Comparison of ENCODE assay signal across 10 cellular contexts in the genomic region with DNA sequence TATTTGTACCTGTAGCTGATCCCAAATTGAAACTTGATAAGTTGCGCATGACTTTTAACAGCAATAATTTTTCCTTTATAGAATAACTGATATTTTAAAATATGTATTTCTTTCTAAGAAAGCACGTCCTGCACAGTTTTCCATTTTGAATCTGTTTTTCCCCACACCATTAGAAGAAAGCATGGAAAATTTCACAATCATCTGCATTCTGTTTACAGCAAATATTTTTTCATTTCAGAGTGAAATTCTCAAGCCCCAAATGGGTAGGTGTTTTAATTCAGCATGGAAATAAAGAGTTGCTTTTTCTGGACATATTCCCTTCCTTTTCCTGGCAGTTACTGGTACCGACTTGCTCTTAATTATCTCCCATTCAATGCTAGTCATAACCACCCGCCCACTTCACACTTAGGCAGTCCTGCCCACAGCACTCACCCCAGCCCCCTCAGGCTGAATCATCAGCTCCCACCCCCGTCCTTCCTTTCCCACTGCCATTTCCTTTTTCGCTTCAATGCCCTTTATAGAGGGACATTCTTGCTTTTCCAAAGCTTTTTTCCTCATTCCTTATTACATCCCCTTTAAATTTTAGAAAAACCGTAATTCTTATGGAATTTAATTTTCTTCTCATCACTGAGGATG.
DNase-seq lines count a peak whose midpoint lies in the region; ATAC-seq and TF ChIP-seq lines count a peak whose summit lies in the region.
"Had no signal": no experiment of that assay in that cellular context is flagged by ENCODE, and none has a peak within 500 bp of the region (broad histone marks: within the 10 kb centered on the region; RNA-seq: fewer than 3 reads in every experiment).

No MANE protein-coding gene starts in this region.

- DNase-seq in T-helper 1 cell (no peak), heart right ventricle (peak; percentile 15 to 66)
- peak; percentile 54 to 67 for DNase-seq in activated T-cell treated with anti-CD3 and anti-CD28 coated beads, Interleukin-2, amount 50 U/mL, for 48 hours
- peak; percentile 60 to 61 for DNase-seq in stimulated activated CD4-positive, alpha-beta T cell treated with anti-CD3 and anti-CD28 coated beads, Interleukin-2, amount 100 ng/mL, for 24 hours
- DNase-seq: CD4-positive, CD25-positive, alpha-beta regulatory T cell had no signal

- intact Hi-C loops in heart right ventricle (cut with DNase I): no loop called here

- H3K36me3 Mint-ChIP-seq in T-helper 1 cell treated with Interleukin-12 subunit alpha and Interleukin-12 subunit beta and Interleukin-4 antibody, amounts not matched to agents 30 μg/mL and 1 μg/mL, for 36 hours (ENCODE audit: low read depth): no peaks in the 10 kb centered on the region
- H3K36me3 Mint-ChIP-seq: CD4-positive, CD25-positive, alpha-beta regulatory T cell had no signal

- no peaks in the 10 kb centered on the region for H3K36me3 ChIP-seq in heart right ventricle
- H3K36me3 ChIP-seq: pancreas had no signal

- no peaks in the 10 kb centered on the region for H3K9me3 Mint-ChIP-seq in T-helper 1 cell treated with Interleukin-12 subunit alpha and Interleukin-12 subunit beta and Interleukin-4 antibody, amounts not matched to agents 30 μg/mL and 1 μg/mL, for 36 hours
- H3K9me3 Mint-ChIP-seq: CD4-positive, CD25-positive, alpha-beta regulatory T cell had no signal

- no peaks in the 10 kb centered on the region for H3K27me3 Mint-ChIP-seq in T-helper 1 cell treated with Interleukin-12 subunit alpha and Interleukin-12 subunit beta and Interleukin-4 antibody, amounts not matched to agents 30 μg/mL and 1 μg/mL, for 36 hours (ENCODE audit: low read depth)
- H3K27me3 Mint-ChIP-seq: CD4-positive, CD25-positive, alpha-beta regulatory T cell had no signal

- peaks cover 26% of the 10 kb centered on the region for H3K4me1 Mint-ChIP-seq in T-helper 1 cell treated with Interleukin-12 subunit alpha and Interleukin-12 subunit beta and Interleukin-4 antibody, amounts not matched to agents 30 μg/mL and 1 μg/mL, for 36 hours (ENCODE audit: low read depth)

- H3K4me3 Mint-ChIP-seq in T-helper 1 cell treated with Interleukin-12 subunit alpha and Interleukin-12 subunit beta and Interleukin-4 antibody, amounts not matched to agents 30 μg/mL and 1 μg/mL, for 36 hours: peak overlapping the region; percentile 50
- H3K4me3 Mint-ChIP-seq: CD4-positive, CD25-positive, alpha-beta regulatory T cell had no signal

- H3K4me3 ChIP-seq in heart right ventricle: no peak overlapping the region
- H3K4me3 ChIP-seq: pancreas had no signal

- 54 to 59% methylated on average over 7 of the region's 7 CpGs for WGBS in heart right ventricle, 2 donors

- peak; percentile 58 to 94 (median 89) for ATAC-seq in heart right ventricle
- no peak for ATAC-seq in GM19351 (IDR thresholded peaks at IDR 0.05; ENCODE audit: unreplicated experiment)
- no peak for ATAC-seq in GM18520 (IDR thresholded peaks at IDR 0.05; ENCODE audit: unreplicated experiment)
- ATAC-seq in HG03354 (IDR thresholded peaks at IDR 0.05; ENCODE audit: poor library complexity, severe bottlenecking, unreplicated experiment): no peak

- H3K27me3 ChIP-seq in heart right ventricle: no peaks in the 10 kb centered on the region
- H3K27me3 ChIP-seq: pancreas had no signal

- H3K27ac Mint-ChIP-seq in T-helper 1 cell treated with Interleukin-12 subunit alpha and Interleukin-12 subunit beta and Interleukin-4 antibody, amounts not matched to agents 30 μg/mL and 1 μg/mL, for 36 hours: peak overlapping the region; percentile 39
- H3K27ac Mint-ChIP-seq: CD4-positive, CD25-positive, alpha-beta regulatory T cell had no signal

- peaks cover 0 to 39% (median 24%) of the 10 kb centered on the region in 9 donors for H3K4me1 ChIP-seq in heart right ventricle

- H3K27ac ChIP-seq in heart right ventricle: peak overlapping the region in 5 of 10 donors; percentile 22 to 67 (median 54)

- TF ChIP-seq CTCF in heart right ventricle (IDR thresholded peaks at IDR 0.05): no peak

- H3K9me3 ChIP-seq in heart right ventricle: no peaks in the 10 kb centered on the region
- H3K9me3 ChIP-seq: pancreas had no signal

Comparison
In these comparisons a context has a peak if more than half of its experiments do, and no peak if none do; other contexts are left out.
1. DNase-seq: peak in activated T-cell treated with anti-CD3 and anti-CD28 coated beads, Interleukin-2, amount 50 U/mL, for 48 hours (2 of 2), heart right ventricle (2 of 2) and stimulated activated CD4-positive, alpha-beta T cell treated with anti-CD3 and anti-CD28 coated beads, Interleukin-2, amount 100 ng/mL, for 24 hours (2 of 2); none in T-helper 1 cell (0 of 5).
2. ATAC-seq: peak in heart right ventricle (8 of 8); none in GM19351 (single experiment), GM18520 (single experiment) and HG03354 (single experiment).